In genomic region chr11:111303476-111303875, GRCh38 we compare ENCODE assay signal across 12 cellular contexts.
DNase-seq lines count a peak whose midpoint lies in the region; ATAC-seq lines count a peak whose summit lies in the region.
"Had no signal": no experiment of that assay in that cellular context is flagged by ENCODE, and none has a peak within 500 bp of the region (broad histone marks: within the 10 kb centered on the region; RNA-seq: fewer than 3 reads in every experiment).

No MANE protein-coding gene starts in this region.

- H3K4me1 ChIP-seq in endocrine pancreas (ENCODE audit: control insufficient read depth, insufficient read depth, low read length) (peaks cover 18% of the 10 kb centered on the region), rectal smooth muscle tissue (ENCODE audit: control insufficient read depth, insufficient read depth, low read length) (peaks cover 18% of the 10 kb centered on the region)

- no peaks in the 10 kb centered on the region for H3K4me1 Mint-ChIP-seq in effector memory CD8-positive, alpha-beta T cell (ENCODE audit: low read depth in 2 of 2)

- peak overlapping the region; percentile 26 for H3K27ac ChIP-seq in rectal smooth muscle tissue (ENCODE audit: low read depth, low read length)

- DNase-seq in HuH-7.5 (ENCODE audit: low spot score): peak; percentile 31
- peak; percentile 93 for DNase-seq in NCI-H2196 treated with DMSO at 0.1 percent for 48 hours (lab: John Stamatoyannopoulos, UW; ENCODE audit: unreplicated experiment)
- no peak for DNase-seq in midbrain (lab: John Stamatoyannopoulos, UW)
- DNase-seq in activated CD8-positive, alpha-beta memory T cell treated with anti-CD3 and anti-CD28 coated beads, Interleukin-2, amount 50 U/mL, for 48 hours: no peak
- DNase-seq in effector memory CD8-positive, alpha-beta T cell: no peak
- no peak for DNase-seq in SKM-1 (lab: John Stamatoyannopoulos, UW; ENCODE audit: unreplicated experiment)
- DNase-seq: DND-41, Kasumi-1 had no signal

- peaks cover 4% of the 10 kb centered on the region for H3K36me3 Mint-ChIP-seq in effector memory CD8-positive, alpha-beta T cell (ENCODE audit: insufficient read depth)

- no peaks in the 10 kb centered on the region for H3K9me3 ChIP-seq in endocrine pancreas (ENCODE audit: control insufficient read depth, low read length)

- no peaks in the 10 kb centered on the region for H3K27me3 ChIP-seq in endocrine pancreas (ENCODE audit: control insufficient read depth, insufficient read depth, low read length)
- H3K27me3 ChIP-seq in rectal smooth muscle tissue (ENCODE audit: control insufficient read depth, insufficient read depth, low read length): no peaks in the 10 kb centered on the region

- H3K9ac ChIP-seq in endocrine pancreas (ENCODE audit: control insufficient read depth, insufficient read depth, low read length) (no peak overlapping the region), rectal smooth muscle tissue (ENCODE audit: low read length) (peak overlapping the region; percentile 43)

- no peak overlapping the region for H3K27ac Mint-ChIP-seq in effector memory CD8-positive, alpha-beta T cell

- H3K4me3 ChIP-seq in endocrine pancreas (ENCODE audit: control insufficient read depth, insufficient read depth, low read length) (peak overlapping the region; percentile 1), rectal smooth muscle tissue (ENCODE audit: low read length) (no peak overlapping the region)
- H3K4me3 ChIP-seq: smooth muscle cell had no signal

- H3K4me3 Mint-ChIP-seq in effector memory CD8-positive, alpha-beta T cell: no peak overlapping the region

- no peaks in the 10 kb centered on the region for H3K36me3 ChIP-seq in endocrine pancreas (ENCODE audit: control insufficient read depth, insufficient read depth, low read length)
- no peaks in the 10 kb centered on the region for H3K36me3 ChIP-seq in rectal smooth muscle tissue (ENCODE audit: control insufficient read depth, insufficient read depth, low read length)

- ATAC-seq in effector memory CD8-positive, alpha-beta T cell (replicated peaks): no peak
- ATAC-seq: SK-N-SH treated with all-trans-retinoic acid at 6 μM for 48 hours had no signal

- H3K27me3 Mint-ChIP-seq in effector memory CD8-positive, alpha-beta T cell: peaks cover 64 to 75% of the 10 kb centered on the region in 2 donors

- H3K9me3 Mint-ChIP-seq in effector memory CD8-positive, alpha-beta T cell: no peaks in the 10 kb centered on the region

Comparison
In these comparisons a context has a peak if more than half of its experiments do, and no peak if none do; other contexts are left out.
1. DNase-seq: peak in HuH-7.5 (single experiment) and NCI-H2196 treated with DMSO at 0.1 percent for 48 hours (single experiment); none in midbrain (single experiment), activated CD8-positive, alpha-beta memory T cell treated with anti-CD3 and anti-CD28 coated beads, Interleukin-2, amount 50 U/mL, for 48 hours (single experiment), effector memory CD8-positive, alpha-beta T cell (0 of 3) and SKM-1 (single experiment).